ENCODE assay signal across 7 cellular contexts in genomic region chr3:170222647-170223541, GRCh38. TPM values are rescaled to one million over a fixed set of nuclear protein-coding genes. Genes with fewer than 3 reads are reported as not detected.
A peak's percentile ranks its signal among the peaks of the same experiment; 100 is the strongest.
DNase-seq lines count a peak whose midpoint lies in the region; TF ChIP-seq lines count a peak whose summit lies in the region.

No MANE protein-coding gene starts in this region.

- DNase-seq in GM12864 (ENCODE audit: low read depth) (peak; percentile 7), H4 (ENCODE audit: low spot score) (peak; percentile 27), M059J (ENCODE audit: low read depth) (peak; percentile 50), medulla oblongata (ENCODE audit: extremely low spot score) (peak; percentile 43)
- peak; percentile 47 for DNase-seq in activated CD4-positive, CD25-positive, alpha-beta regulatory T cell treated with anti-CD3 and anti-CD28 coated beads, Interleukin-2, amount 50 U/mL, for 72 hours
- DNase-seq in effector CD8-positive, alpha-beta T cell (lab: John Stamatoyannopoulos, UW): peak; percentile 22
- DNase-seq in stimulated activated CD8-positive, alpha-beta memory T cell treated with anti-CD3 and anti-CD28 coated beads, Interleukin-15, amount 100 ng/mL, for 24 hours (ENCODE audit: low read depth): peak; percentile 14

- H3K4me3 ChIP-seq in GM12864 (ENCODE audit: low read depth, low read length): peak overlapping the region; percentile 54

- TF ChIP-seq CTCF in GM12864 (IDR thresholded peaks at IDR 0.05; ENCODE audit: low read depth, low read length, missing control alignments): peak; percentile 5

RNA-seq across cellular contexts. Expression of gene PRKCI, which starts 0.7 kb away (rescaled TPM):
- total RNA-seq in H4 (2014; rRNA removed; shearing (Covaris generic)): 58.3 and 73.3 TPM in 2 replicates
- 50.1 and 63.1 TPM in 2 replicates for total RNA-seq in M059J (2014; rRNA removed; shearing (Covaris generic))

RNA-seq across cellular contexts. Expression of gene PHC3, which starts 41.4 kb away (rescaled TPM):
- 14.9 and 17.5 TPM in 2 replicates for total RNA-seq in H4 (2014; rRNA removed; shearing (Covaris generic))
- 32.2 and 32.9 TPM in 2 replicates for total RNA-seq in M059J (2014; rRNA removed; shearing (Covaris generic))

Comparison
In these comparisons a context has a peak if more than half of its experiments do, and no peak if none do; other contexts are left out.
1. Peak in every context shown above with its lines: DNase-seq and H3K4me3 ChIP-seq.